In the genomic region with DNA sequence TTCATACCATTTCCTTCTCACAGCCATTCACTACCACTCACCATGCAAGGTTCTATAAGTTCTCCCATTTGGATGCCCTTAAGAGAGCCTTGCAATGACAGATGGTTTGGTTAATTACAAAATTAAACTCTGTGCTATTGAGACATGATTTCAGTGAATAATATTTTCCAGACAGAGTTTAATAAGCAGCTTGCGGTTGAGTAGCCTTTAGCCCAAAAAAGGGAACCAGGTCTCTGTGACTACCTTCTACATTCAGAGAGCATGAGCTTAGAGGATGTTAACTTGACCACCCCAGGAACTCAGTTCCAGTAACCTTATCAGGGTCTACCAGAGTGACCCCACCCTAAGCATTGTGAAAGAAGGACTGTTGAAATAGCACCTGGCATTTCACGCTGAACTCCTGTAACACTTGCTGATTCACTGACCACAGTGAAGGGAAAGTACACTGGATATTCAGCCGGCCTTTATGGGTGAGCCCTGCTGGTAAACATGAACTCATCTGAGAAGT, we compare ENCODE assay signal across 9 cellular contexts.
DNase-seq lines count a peak whose midpoint lies in the region; ATAC-seq and TF ChIP-seq lines count a peak whose summit lies in the region.
"Had no signal": no experiment of that assay in that cellular context is flagged by ENCODE, and none has a peak within 500 bp of the region (broad histone marks: within the 10 kb centered on the region; RNA-seq: fewer than 3 reads in every experiment).

No MANE protein-coding gene starts in this region.

- H3K27me3 Mint-ChIP-seq in activated T-cell treated with anti-CD3 and anti-CD28 coated beads, Interleukin-2, amount 50 U/mL, for 4 hours (ENCODE audit: low read depth), result no peaks in the 10 kb centered on the region
- H3K27me3 Mint-ChIP-seq: activated naive CD4-positive, alpha-beta T cell treated with anti-CD3 and anti-CD28 coated beads, Interleukin-2, amount 50 U/mL, for 24 hours had no signal

- H3K27me3 ChIP-seq in SJCRH30 (no peaks in the 10 kb centered on the region), BE2C (no peaks in the 10 kb centered on the region)

- peaks cover 2% of the 10 kb centered on the region for H3K9me3 Mint-ChIP-seq in activated T-cell treated with anti-CD3 and anti-CD28 coated beads, Interleukin-2, amount 50 U/mL, for 4 hours
- H3K9me3 Mint-ChIP-seq: activated naive CD4-positive, alpha-beta T cell treated with anti-CD3 and anti-CD28 coated beads, Interleukin-2, amount 50 U/mL, for 24 hours had no signal

- no peak overlapping the region for H3K4me3 Mint-ChIP-seq in activated T-cell treated with anti-CD3 and anti-CD28 coated beads, Interleukin-2, amount 50 U/mL, for 4 hours
- H3K4me3 Mint-ChIP-seq: activated naive CD4-positive, alpha-beta T cell treated with anti-CD3 and anti-CD28 coated beads, Interleukin-2, amount 50 U/mL, for 24 hours had no signal

- no peaks in the 10 kb centered on the region for H3K9me3 ChIP-seq in SJCRH30 (replicated peaks)
- no peaks in the 10 kb centered on the region for H3K9me3 ChIP-seq in BE2C

- no peak for TF ChIP-seq CTCF in BE2C (IDR thresholded peaks at IDR 0.05; ENCODE audit: low read depth, low read length)

- no peaks in the 10 kb centered on the region for H3K36me3 ChIP-seq in SJCRH30
- H3K36me3 ChIP-seq in BE2C, result no peaks in the 10 kb centered on the region

- H3K27ac ChIP-seq in SJCRH30, result no peak overlapping the region

- H3K4me1 ChIP-seq in SJCRH30, result peaks cover 3% of the 10 kb centered on the region; the same call in 1 of the 2 replicates
- no peaks in the 10 kb centered on the region for H3K4me1 ChIP-seq in BE2C

- ATAC-seq in GM19043 (IDR thresholded peaks at IDR 0.05; ENCODE audit: low read depth, unreplicated experiment) (peak; percentile 88), HG03139 (IDR thresholded peaks at IDR 0.05; ENCODE audit: unreplicated experiment) (peak; percentile 97)
- ATAC-seq in activated T-cell treated with anti-CD3 and anti-CD28 coated beads, Interleukin-2, amount 50 U/mL, for 4 hours, result no peak

- peak; percentile 34 for DNase-seq in AG08395 (ENCODE audit: low spot score)
- peak; percentile 41 to 71 for DNase-seq in SJCRH30
- DNase-seq in medulla oblongata (ENCODE audit: extremely low spot score), result peak; percentile 35
- no peak for DNase-seq in effector CD4-positive, alpha-beta T cell
- no peak for DNase-seq in BE2C
- no peak for DNase-seq in activated T-cell treated with anti-CD3 and anti-CD28 coated beads, Interleukin-2, amount 50 U/mL, for 4 hours

- no peaks in the 10 kb centered on the region for H3K4me1 Mint-ChIP-seq in activated T-cell treated with anti-CD3 and anti-CD28 coated beads, Interleukin-2, amount 50 U/mL, for 4 hours (ENCODE audit: low read depth)
- H3K4me1 Mint-ChIP-seq: activated naive CD4-positive, alpha-beta T cell treated with anti-CD3 and anti-CD28 coated beads, Interleukin-2, amount 50 U/mL, for 24 hours had no signal

- no peaks in the 10 kb centered on the region for H3K36me3 Mint-ChIP-seq in activated T-cell treated with anti-CD3 and anti-CD28 coated beads, Interleukin-2, amount 50 U/mL, for 4 hours (ENCODE audit: insufficient read depth)
- H3K36me3 Mint-ChIP-seq: activated naive CD4-positive, alpha-beta T cell treated with anti-CD3 and anti-CD28 coated beads, Interleukin-2, amount 50 U/mL, for 24 hours had no signal

- H3K4me3 ChIP-seq in SJCRH30 (no peak overlapping the region), BE2C (ENCODE audit: low read depth, low read length) (no peak overlapping the region)

Comparison
In these comparisons a context has a peak if more than half of its experiments do, and no peak if none do; other contexts are left out.
1. DNase-seq: peak in AG08395 (single experiment), SJCRH30 (2 of 2) and medulla oblongata (single experiment); none in effector CD4-positive, alpha-beta T cell (single experiment), BE2C (single experiment) and activated T-cell treated with anti-CD3 and anti-CD28 coated beads, Interleukin-2, amount 50 U/mL, for 4 hours (single experiment).
2. ATAC-seq: peak in GM19043 (single experiment) and HG03139 (single experiment); none in activated T-cell treated with anti-CD3 and anti-CD28 coated beads, Interleukin-2, amount 50 U/mL, for 4 hours (0 of 2).